ENCODE assay signal across 1 cellular context in the genomic region with DNA sequence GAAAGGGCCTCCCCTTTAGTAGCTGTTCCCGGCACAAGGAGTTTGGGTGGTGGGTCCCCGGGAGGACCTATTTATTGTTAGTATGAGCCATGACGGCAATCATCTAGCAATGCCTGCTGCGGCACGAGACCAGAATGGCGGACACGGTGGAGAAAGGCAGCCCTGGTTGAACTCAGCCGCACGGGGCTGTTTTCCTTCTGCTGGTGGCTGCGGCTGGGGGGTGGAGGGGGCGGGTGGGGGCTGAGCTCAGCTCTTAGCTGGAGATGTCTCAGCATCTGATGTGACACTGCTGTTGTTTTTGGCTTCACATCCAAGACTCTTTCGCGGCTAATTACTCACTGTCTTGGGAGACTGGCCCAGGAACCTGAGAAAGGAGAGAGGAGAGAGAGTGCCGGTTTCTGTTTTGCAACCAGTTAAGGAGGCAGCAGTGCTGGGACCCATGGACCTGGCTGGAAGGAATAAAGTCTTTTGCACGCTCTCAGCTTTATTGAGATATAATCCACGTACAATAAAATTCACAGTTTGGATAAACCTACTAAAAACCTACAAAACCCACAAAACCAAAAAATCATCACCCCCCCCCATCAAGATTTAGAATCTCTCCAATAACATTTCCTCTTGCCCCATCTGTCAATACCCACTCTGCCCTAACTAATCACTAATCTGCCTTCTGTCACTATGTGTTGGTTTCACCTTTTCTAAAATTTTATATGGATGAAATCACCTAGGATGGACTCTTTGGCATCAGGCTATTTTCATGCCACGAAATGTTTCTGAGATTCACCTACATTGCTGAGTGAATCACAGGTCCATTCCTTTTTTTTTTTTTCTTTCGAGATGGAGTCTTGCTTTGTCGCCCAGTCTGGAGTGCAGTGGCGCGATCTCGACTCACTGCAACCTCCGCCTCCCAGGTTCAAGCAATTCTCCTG.
TF ChIP-seq lines count a peak whose summit lies in the region.

No MANE protein-coding gene starts in this region.

TF ChIP-seq in IMR-90, 13 proteins besides CTCF, POLR2A, EP300 and RAD21 (continued from another document):
- TF ChIP-seq, protein P1, sequence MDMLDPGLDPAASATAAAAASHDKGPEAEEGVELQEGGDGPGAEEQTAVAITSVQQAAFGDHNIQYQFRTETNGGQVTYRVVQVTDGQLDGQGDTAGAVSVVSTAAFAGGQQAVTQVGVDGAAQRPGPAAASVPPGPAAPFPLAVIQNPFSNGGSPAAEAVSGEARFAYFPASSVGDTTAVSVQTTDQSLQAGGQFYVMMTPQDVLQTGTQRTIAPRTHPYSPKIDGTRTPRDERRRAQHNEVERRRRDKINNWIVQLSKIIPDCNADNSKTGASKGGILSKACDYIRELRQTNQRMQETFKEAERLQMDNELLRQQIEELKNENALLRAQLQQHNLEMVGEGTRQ (IDR thresholded peaks at IDR 0.05; ENCODE audit: low read depth, low read length) = 0 out of 2 replicates have a peak, but pooled peaks have one; percentile 48
- no peak for TF ChIP-seq MXI1 (IDR thresholded peaks at IDR 0.05; ENCODE audit: borderline replicate concordance, low read depth, low read length)
- TF ChIP-seq FOS (IDR thresholded peaks at IDR 0.05; ENCODE audit: low read depth, low read length) = no peak
- peak; percentile 26; the same call in 1 of the 2 replicates for TF ChIP-seq MAZ (IDR thresholded peaks at IDR 0.05; ENCODE audit: borderline replicate concordance, low read depth, low read length)
- no peak for TF ChIP-seq ELK1 (IDR thresholded peaks at IDR 0.05; ENCODE audit: borderline replicate concordance, low read depth, low read length)
- peak; percentile 61 for TF ChIP-seq CEBPB (IDR thresholded peaks at IDR 0.05; ENCODE audit: low read depth, low read length)
TF ChIP-seq in IMR-90: peak in this region for 4.
